In genomic region chr10:125710267-125710563, GRCh38 we compare ENCODE assay signal across 2 cellular contexts.
TF ChIP-seq lines count a peak whose summit lies in the region.

No MANE protein-coding gene starts in this region.

TF ChIP-seq in HepG2, 621 proteins besides CTCF, POLR2A, EP300 and RAD21:
- TF ChIP-seq ZNF687 (CRISPR knock-in tag; IDR thresholded peaks at IDR 0.05): no peak
- TF ChIP-seq ZNF639 (CRISPR knock-in tag; conservative IDR thresholded peaks at IDR 0.05): no peak
- TF ChIP-seq GFI1 (CRISPR knock-in tag; IDR thresholded peaks at IDR 0.05; ENCODE audit: borderline replicate concordance): no peak
- no peak for TF ChIP-seq ARNT2 (CRISPR knock-in tag; IDR thresholded peaks at IDR 0.05; ENCODE audit: low read depth)
- TF ChIP-seq PAX8 (CRISPR knock-in tag; IDR thresholded peaks at IDR 0.05; ENCODE audit: borderline replicate concordance): no peak
- no peak for TF ChIP-seq HMG20B (CRISPR knock-in tag; conservative IDR thresholded peaks at IDR 0.05)
- TF ChIP-seq PRPF4 (IDR thresholded peaks at IDR 0.05; ENCODE audit: low read depth, low read length, poor library complexity, severe bottlenecking): no peak
- TF ChIP-seq MBNL3 (CRISPR knock-in tag; conservative IDR thresholded peaks at IDR 0.05): no peak
- TF ChIP-seq MAFK (conservative IDR thresholded peaks at IDR 0.05 in 1 of 2, IDR thresholded peaks at IDR 0.05 in 1 of 2; ENCODE audit: low read length in 2 of 2): no peak

TF ChIP-seq in GM23338, 12 proteins besides CTCF, POLR2A, EP300 and RAD21:
- no peak for TF ChIP-seq ZNF331 (CRISPR knock-in tag; IDR thresholded peaks at IDR 0.05; ENCODE audit: low read depth)
